In the genomic region with DNA sequence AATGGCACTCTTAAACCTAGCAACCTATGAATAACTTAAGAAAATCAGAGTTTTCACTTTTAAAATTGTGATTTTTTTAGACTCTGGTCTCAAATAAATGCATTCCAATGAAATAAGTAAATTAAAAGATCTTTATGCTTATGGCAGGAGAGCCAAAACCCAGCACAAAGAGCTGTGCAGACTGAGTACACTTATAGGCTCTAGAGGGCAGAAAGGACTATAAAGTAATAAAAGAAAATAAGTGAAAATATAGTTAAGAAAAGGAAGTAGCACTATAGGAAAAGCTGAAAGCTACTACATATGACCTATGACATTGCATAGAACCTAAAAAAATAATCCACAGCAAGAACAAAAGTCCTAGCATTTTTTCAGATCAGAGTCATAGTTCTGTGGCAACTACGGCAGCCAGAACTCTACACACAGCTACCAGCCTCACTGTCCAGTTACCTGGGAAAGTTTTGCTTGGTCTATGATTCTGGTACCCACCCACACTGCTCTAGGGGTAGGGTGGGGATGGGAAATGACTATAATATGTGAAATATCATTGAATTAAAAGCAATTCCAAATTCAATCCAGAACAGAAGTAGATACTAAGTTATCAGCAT, we compare ENCODE assay signal across 18 cellular contexts. TPM values are rescaled to one million over a fixed set of nuclear protein-coding genes. Genes with fewer than 3 reads are reported as not detected.
DNase-seq lines count a peak whose midpoint lies in the region; ATAC-seq and TF ChIP-seq lines count a peak whose summit lies in the region.
"Had no signal": no experiment of that assay in that cellular context is flagged by ENCODE, and none has a peak within 500 bp of the region (broad histone marks: within the 10 kb centered on the region; RNA-seq: fewer than 3 reads in every experiment).

No MANE protein-coding gene starts in this region.

- H3K4me3 ChIP-seq in SK-N-SH (ENCODE audit: low read depth in 2 of 2, low read length in 1 of 2) = no peak overlapping the region
- no peak overlapping the region for H3K4me3 ChIP-seq in epithelial cell of esophagus (ENCODE audit: low read length)
- H3K4me3 ChIP-seq: BLaER1, coronary artery, suprapubic skin had no signal

- peaks cover 14% of the 10 kb centered on the region for H3F3A ChIP-seq in SK-N-SH (replicated peaks; ENCODE audit: insufficient read depth)

- no peak for TF ChIP-seq RAD21 in SK-N-SH (IDR thresholded peaks at IDR 0.05; ENCODE audit: low read length)

- H4K20me1 ChIP-seq in SK-N-SH (ENCODE audit: insufficient read depth) = no peaks in the 10 kb centered on the region

- CTCF ChIA-PET in SK-N-SH (lab: Yijun Ruan, JAX) = no interaction called here

- DNase-seq in GM04503 (ENCODE audit: low read depth) = peak; percentile 11
- DNase-seq in SK-N-SH = peak; percentile 20
- peak; percentile 47 for DNase-seq in epithelial cell of esophagus (ENCODE audit: low read depth)
- DNase-seq in osteocyte (ENCODE audit: extremely low spot score, unreplicated experiment) = no peak
- no peak for DNase-seq in GDM1 (lab: John Stamatoyannopoulos, UW)
- no peak for DNase-seq in stimulated activated CD4-positive, alpha-beta T cell treated with anti-CD3 and anti-CD28 coated beads, Interleukin-4, amount 100 ng/mL, for 4 hours
- DNase-seq: activated CD4-positive, alpha-beta memory T cell treated with anti-CD3 and anti-CD28 coated beads for 36 hours; activated naive CD8-positive, alpha-beta T cell treated with anti-CD3 and anti-CD28 coated beads, Interleukin-2, amount 50 U/mL, for 24 hours; activated T-cell treated with anti-CD3 and anti-CD28 coated beads, Interleukin-2, amount 50 U/mL, for 4 hours; DMS53; naive B cell; NCI-H526 treated with DMSO at 0.1 percent for 48 hours; stimulated activated CD4-positive, alpha-beta T cell treated with anti-CD3 and anti-CD28 coated beads, Interleukin-1b, Interleukin-23, amount 100 ng/mL, for 48 hours had no signal

- peak overlapping the region; percentile 29 for H3K27ac Mint-ChIP-seq in osteocyte (ENCODE audit: unreplicated experiment)
- H3K27ac Mint-ChIP-seq: activated CD4-positive, alpha-beta memory T cell treated with anti-CD3 and anti-CD28 coated beads for 36 hours; activated naive CD8-positive, alpha-beta T cell treated with anti-CD3 and anti-CD28 coated beads, Interleukin-2, amount 50 U/mL, for 24 hours had no signal

- H3K4me3 Mint-ChIP-seq in osteocyte (ENCODE audit: unreplicated experiment) = no peak overlapping the region
- H3K4me3 Mint-ChIP-seq: activated CD4-positive, alpha-beta memory T cell treated with anti-CD3 and anti-CD28 coated beads for 36 hours; activated naive CD8-positive, alpha-beta T cell treated with anti-CD3 and anti-CD28 coated beads, Interleukin-2, amount 50 U/mL, for 24 hours; activated T-cell treated with anti-CD3 and anti-CD28 coated beads, Interleukin-2, amount 50 U/mL, for 4 hours had no signal

- H2AFZ ChIP-seq in SK-N-SH (ENCODE audit: low read depth) = no peak overlapping the region

- 47% methylated on average over 1 of the region's 1 CpG for WGBS in SK-N-SH (ENCODE audit: low lambda C conversion rate)

- peaks cover 3% of the 10 kb centered on the region for H3K36me3 Mint-ChIP-seq in osteocyte (ENCODE audit: unreplicated experiment)

- ATAC-seq in HG03280 (IDR thresholded peaks at IDR 0.05; ENCODE audit: unreplicated experiment) (no peak), GM18909 (IDR thresholded peaks at IDR 0.05; ENCODE audit: poor library complexity, unreplicated experiment) (no peak)
- ATAC-seq: activated naive CD8-positive, alpha-beta T cell treated with anti-CD3 and anti-CD28 coated beads, Interleukin-2, amount 50 U/mL, for 24 hours; activated T-cell treated with anti-CD3 and anti-CD28 coated beads, Interleukin-2, amount 50 U/mL, for 4 hours had no signal

- TF ChIP-seq CTCF in SK-N-SH (IDR thresholded peaks at IDR 0.05) = no peak
- TF ChIP-seq CTCF in epithelial cell of esophagus (IDR thresholded peaks at IDR 0.05; ENCODE audit: insufficient read depth, low read depth, low read length, missing control alignments) = no peak
- peak; percentile 30 for TF ChIP-seq CTCF in osteocyte (IDR thresholded peaks at IDR 0.05)

- H3K4me1 Mint-ChIP-seq in osteocyte (ENCODE audit: unreplicated experiment) = peaks cover 19% of the 10 kb centered on the region
- H3K4me1 Mint-ChIP-seq: activated naive CD8-positive, alpha-beta T cell treated with anti-CD3 and anti-CD28 coated beads, Interleukin-2, amount 50 U/mL, for 24 hours; naive B cell had no signal

- no peaks in the 10 kb centered on the region for H3K9me3 Mint-ChIP-seq in osteocyte (ENCODE audit: unreplicated experiment)
- H3K9me3 Mint-ChIP-seq: activated CD4-positive, alpha-beta memory T cell treated with anti-CD3 and anti-CD28 coated beads for 36 hours; activated naive CD8-positive, alpha-beta T cell treated with anti-CD3 and anti-CD28 coated beads, Interleukin-2, amount 50 U/mL, for 24 hours; activated T-cell treated with anti-CD3 and anti-CD28 coated beads, Interleukin-2, amount 50 U/mL, for 4 hours; naive B cell had no signal

- no peaks in the 10 kb centered on the region for H3K27me3 ChIP-seq in SK-N-SH (ENCODE audit: insufficient read depth)
- H3K27me3 ChIP-seq: BLaER1, suprapubic skin had no signal

- H3K9ac ChIP-seq in SK-N-SH = no peak overlapping the region
- H3K9ac ChIP-seq: BLaER1 had no signal

- no peaks in the 10 kb centered on the region for H3K9me2 ChIP-seq in SK-N-SH

- POLR2A ChIA-PET in SK-N-SH (lab: Yijun Ruan, JAX) = no interaction called here

- peak overlapping the region in 1 of 2 experiments; percentile 39; a peak in 2 of 4 replicates for H3K27ac ChIP-seq in SK-N-SH (ENCODE audit: low read depth in 2 of 2, low read length in 1 of 2)
- H3K27ac ChIP-seq: BLaER1, coronary artery, suprapubic skin had no signal

- H3K9me3 ChIP-seq in SK-N-SH = no peaks in the 10 kb centered on the region
- H3K9me3 ChIP-seq: BLaER1, suprapubic skin had no signal

- no peaks in the 10 kb centered on the region for H3K27me3 Mint-ChIP-seq in osteocyte (ENCODE audit: unreplicated experiment)
- H3K27me3 Mint-ChIP-seq: activated CD4-positive, alpha-beta memory T cell treated with anti-CD3 and anti-CD28 coated beads for 36 hours; activated naive CD8-positive, alpha-beta T cell treated with anti-CD3 and anti-CD28 coated beads, Interleukin-2, amount 50 U/mL, for 24 hours; naive B cell had no signal

- peak overlapping the region; percentile 45 for H3K4me2 ChIP-seq in SK-N-SH
- H3K4me2 ChIP-seq: BLaER1 had no signal

- H3K36me3 ChIP-seq in SK-N-SH (replicated peaks in 1 of 2; ENCODE audit: control insufficient read depth in 1 of 2, insufficient read depth in 2 of 2, low read length in 1 of 2) = peaks cover 4 to 45% of the 10 kb centered on the region in 2 experiments

- no peak for TF ChIP-seq EP300 in SK-N-SH (IDR thresholded peaks at IDR 0.05; ENCODE audit: borderline replicate concordance in 1 of 2, low read depth in 1 of 2, low read length in 1 of 2)

- peaks cover 3 to 5% of the 10 kb centered on the region in 2 experiments for H3K4me1 ChIP-seq in SK-N-SH (ENCODE audit: control insufficient read depth in 1 of 2, insufficient read depth in 2 of 2, low read depth in 1 of 2, low read length in 1 of 2)
- H3K4me1 ChIP-seq: BLaER1, suprapubic skin had no signal

- peaks cover 33% of the 10 kb centered on the region; the same call in 1 of the 2 replicates for H3K79me2 ChIP-seq in SK-N-SH (ENCODE audit: insufficient read depth)

TF ChIP-seq in SK-N-SH, 30 proteins besides CTCF, POLR2A, EP300 and RAD21:
- TF ChIP-seq MEF2A (IDR thresholded peaks at IDR 0.05; ENCODE audit: borderline replicate concordance, low read depth) (no peak), SIN3A (IDR thresholded peaks at IDR 0.05; ENCODE audit: borderline replicate concordance, low read depth, low read length) (no peak), FOXJ3 (CRISPR knock-in tag; IDR thresholded peaks at IDR 0.05) (no peak), FOSL2 (IDR thresholded peaks at IDR 0.05; ENCODE audit: borderline replicate concordance, low read depth) (0 out of 2 replicates have a peak, but pooled peaks have one; percentile 4), NFIC (IDR thresholded peaks at IDR 0.05; ENCODE audit: borderline replicate concordance) (no peak), JUND (IDR thresholded peaks at IDR 0.05) (no peak)
- TF ChIP-seq, protein P1, sequence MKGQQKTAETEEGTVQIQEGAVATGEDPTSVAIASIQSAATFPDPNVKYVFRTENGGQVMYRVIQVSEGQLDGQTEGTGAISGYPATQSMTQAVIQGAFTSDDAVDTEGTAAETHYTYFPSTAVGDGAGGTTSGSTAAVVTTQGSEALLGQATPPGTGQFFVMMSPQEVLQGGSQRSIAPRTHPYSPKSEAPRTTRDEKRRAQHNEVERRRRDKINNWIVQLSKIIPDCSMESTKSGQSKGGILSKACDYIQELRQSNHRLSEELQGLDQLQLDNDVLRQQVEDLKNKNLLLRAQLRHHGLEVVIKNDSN (IDR thresholded peaks at IDR 0.05; ENCODE audit: borderline replicate concordance, low read depth) = no peak

RNA-seq across cellular contexts. Expression of a gene that starts 30.5 kb away (rescaled TPM):
- polyA plus RNA-seq in SK-N-SH (2012; rRNA removed) = 13.2 and 18.8 TPM in 2 replicates
- polyA plus RNA-seq in SK-N-SH (2012; cell fraction: cytosol; rRNA removed) = 15.5 and 15.6 TPM in 2 replicates
- 20.7 and 41.8 TPM in 2 replicates for polyA plus RNA-seq in SK-N-SH (2012; cell fraction: nucleus; rRNA removed)
- 42.6 and 51.2 TPM in 2 replicates for total RNA-seq in osteocyte

Comparison
In these comparisons a context has a peak if more than half of its experiments do, and no peak if none do; other contexts are left out.
1. DNase-seq: peak in GM04503 (single experiment), SK-N-SH (single experiment) and epithelial cell of esophagus (single experiment); none in osteocyte (single experiment), GDM1 (single experiment) and stimulated activated CD4-positive, alpha-beta T cell treated with anti-CD3 and anti-CD28 coated beads, Interleukin-4, amount 100 ng/mL, for 4 hours (0 of 2).